Comparison of ENCODE assay signal across 18 cellular contexts in genomic region chr19:48958006-48958405, GRCh38. TPM values are rescaled to one million over a fixed set of nuclear protein-coding genes. Genes with fewer than 3 reads are reported as not detected.
"Had no signal": no experiment of that assay in that cellular context is flagged by ENCODE, and none has a peak within 500 bp of the region (broad histone marks: within the 10 kb centered on the region; RNA-seq: fewer than 3 reads in every experiment).

No MANE protein-coding gene starts in this region.

- ATAC-seq: activated naive CD4-positive, alpha-beta T cell treated with anti-CD3 and anti-CD28 coated beads, Interleukin-2, amount 50 U/mL, for 72 hours; esophagus mucosa; gastroesophageal sphincter; heart left ventricle; left lung had no signal

- H3K27ac ChIP-seq: brain microvascular endothelial cell, colonic mucosa, gastroesophageal sphincter, heart left ventricle, left lung had no signal

- H3K27me3 Mint-ChIP-seq: progenitor cell of endocrine pancreas had no signal

- H3K9me3 Mint-ChIP-seq: activated naive CD4-positive, alpha-beta T cell treated with anti-CD3 and anti-CD28 coated beads, Interleukin-2, amount 50 U/mL, for 72 hours; mesothelial cell of epicardium had no signal

- H3K27me3 ChIP-seq: brain microvascular endothelial cell, colonic mucosa, gastroesophageal sphincter, heart left ventricle, left lung had no signal

- H3K27ac Mint-ChIP-seq: mesothelial cell of epicardium, progenitor cell of endocrine pancreas had no signal

- H3K36me3 ChIP-seq: colonic mucosa had no signal

- FAIRE-seq: endometrium had no signal

- H3K4me3 ChIP-seq: colonic mucosa, gastroesophageal sphincter, heart left ventricle, left lung had no signal

- H3K9me3 ChIP-seq: colonic mucosa, gastroesophageal sphincter, heart left ventricle, left lung had no signal

- DNase-seq: activated effector memory CD4-positive, alpha-beta T cell treated with anti-CD3 and anti-CD28 coated beads, Interleukin-2, amount 50 U/mL, for 16 hours; activated T-cell treated with anti-CD3 and anti-CD28 coated beads, Interleukin-2, amount 50 U/mL, for 1 hour; brain microvascular endothelial cell; central memory CD4-positive, alpha-beta T cell; colonic mucosa; heart left ventricle; left lung; stimulated activated CD4-positive, alpha-beta T cell treated with anti-CD3 and anti-CD28 coated beads, Interleukin-12 subunit alpha, Interleukin-12 subunit beta, amount 100 ng/mL, for 4 hours; stimulated activated CD4-positive, alpha-beta T cell treated with anti-CD3 and anti-CD28 coated beads, Interleukin-1b, Interleukin-23, amount 100 ng/mL, for 48 hours; stimulated activated CD8-positive, alpha-beta memory T cell treated with anti-CD3 and anti-CD28 coated beads, Interleukin-4, amount 100 ng/mL, for 48 hours; stimulated activated naive CD4-positive, alpha-beta T cell had no signal

- H3K4me3 Mint-ChIP-seq: mesothelial cell of epicardium had no signal

RNA-seq across cellular contexts. Expression of gene DHDH, which starts 24.5 kb away (rescaled TPM):
- total RNA-seq: lung microvascular endothelial cell had no signal
